Comparison of ENCODE assay signal across 6 cellular contexts in genomic region chr20:13236360-13236759, GRCh38. TPM values are rescaled to one million over a fixed set of nuclear protein-coding genes. Genes with fewer than 3 reads are reported as not detected.
"Had no signal": no experiment of that assay in that cellular context is flagged by ENCODE, and none has a peak within 500 bp of the region (broad histone marks: within the 10 kb centered on the region; RNA-seq: fewer than 3 reads in every experiment).

No MANE protein-coding gene starts in this region.

RNA-seq across cellular contexts. Expression of gene ISM1, which starts 15.3 kb away (rescaled TPM):
- total RNA-seq: OCI-LY7, PC-3, PC-9, SJCRH30, SJSA1 had no signal
- polyA plus RNA-seq: SK-N-SH had no signal
